ENCODE assay signal across 8 cellular contexts in the genomic region with DNA sequence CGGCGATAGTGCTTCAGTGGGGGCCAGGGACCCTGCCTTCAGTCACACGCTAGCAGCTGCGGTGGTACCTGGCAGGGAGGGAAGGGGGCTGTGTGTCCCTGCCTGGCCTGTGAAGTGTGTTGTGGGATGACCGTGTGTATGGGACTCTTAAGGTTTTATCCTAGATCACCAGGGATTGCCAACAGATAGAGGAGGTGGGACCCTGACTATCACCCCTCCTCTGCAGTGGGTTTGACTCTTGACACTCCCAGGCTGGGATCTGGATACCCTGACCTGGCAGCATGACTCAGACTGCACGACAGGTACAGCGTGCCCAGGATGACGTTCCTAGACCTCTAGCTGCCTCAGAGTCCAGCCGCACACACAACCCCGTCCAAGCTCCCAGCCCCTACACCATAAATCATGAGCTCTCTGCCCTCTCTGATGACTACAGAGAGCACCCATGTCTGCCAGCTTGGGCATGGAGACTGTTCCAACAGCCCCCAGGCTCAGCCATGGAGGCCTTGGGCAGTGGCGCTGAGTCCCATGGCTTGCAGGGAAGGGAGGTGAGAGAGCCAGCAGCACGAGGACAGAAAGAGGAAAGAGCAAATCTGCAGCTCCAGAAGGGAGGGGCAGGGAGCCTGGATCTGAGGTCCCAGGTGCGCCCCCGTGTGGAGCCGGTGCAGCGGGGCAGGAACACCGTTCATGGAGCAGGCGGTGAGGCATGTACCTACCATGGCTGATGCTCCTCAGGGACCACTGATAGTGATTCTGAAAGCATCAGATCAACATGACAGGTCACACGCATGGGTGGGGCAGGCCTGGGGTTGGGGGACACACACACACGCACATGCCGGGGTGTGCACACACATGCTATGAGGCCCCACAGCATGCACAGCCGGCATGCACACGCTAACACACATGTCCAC.
DNase-seq lines count a peak whose midpoint lies in the region; ATAC-seq and TF ChIP-seq lines count a peak whose summit lies in the region.

No MANE protein-coding gene starts in this region.

- H3K36me3 ChIP-seq in A673 (ENCODE audit: insufficient read depth, low read length, poor library complexity, severe bottlenecking) (no peaks in the 10 kb centered on the region), fibroblast of lung (ENCODE audit: control insufficient read depth, insufficient read depth, low read length) (no peaks in the 10 kb centered on the region)

- DNase-seq in A673 (ENCODE audit: low spot score) (peak; percentile 70), NCI-H146 treated with DMSO at 0.1 percent for 48 hours (lab: John Stamatoyannopoulos, UW; ENCODE audit: unreplicated experiment) (peak; percentile 3), WTC11 (ENCODE audit: low spot score) (peak; percentile 95), fibroblast of lung (ENCODE audit: low read depth in 2 of 2) (peak in 1 of 2 donors; percentile 17), posterior vena cava (ENCODE audit: low spot score) (peak; percentile 78), AG08395 (ENCODE audit: low spot score) (no peak)

- POLR2A ChIA-PET in A673 (lab: Charles Lee; ENCODE audit: low non-redundant PET) (no interaction called here), WTC11 (lab: Charles Lee) (interaction anchor here (0.6 kb wide), 1 partner anchor 437 kb away, joined by 3 read pairs; no protein-coding TSS in a partner anchor)

- H3K36me3 Mint-ChIP-seq in WTC11, result no peaks in the 10 kb centered on the region

- peaks cover 6% of the 10 kb centered on the region for H3K27me3 ChIP-seq in A673 (replicated peaks; ENCODE audit: insufficient read depth, low read depth, low read length, poor library complexity)
- H3K27me3 ChIP-seq in fibroblast of lung (ENCODE audit: control insufficient read depth, insufficient read depth, low read length), result no peaks in the 10 kb centered on the region

- no peaks in the 10 kb centered on the region for H3K4me1 ChIP-seq in A673 (ENCODE audit: insufficient read depth, low read length, poor library complexity, severe bottlenecking)
- no peaks in the 10 kb centered on the region for H3K4me1 ChIP-seq in fibroblast of lung (ENCODE audit: control insufficient read depth, extremely low read depth, insufficient read depth, low read length)

- H3K9me3 ChIP-seq in A673 (ENCODE audit: low read depth, low read length, poor library complexity, severe bottlenecking) (no peaks in the 10 kb centered on the region), fibroblast of lung (ENCODE audit: control insufficient read depth, insufficient read depth, low read depth, low read length) (no peaks in the 10 kb centered on the region)

- no peaks in the 10 kb centered on the region for H3K79me2 ChIP-seq in fibroblast of lung (ENCODE audit: control insufficient read depth, insufficient read depth, low read length)

- no peak overlapping the region for H2AFZ ChIP-seq in fibroblast of lung (ENCODE audit: low read length)

- H4K20me1 ChIP-seq in fibroblast of lung (ENCODE audit: control insufficient read depth, extremely low read depth, insufficient read depth, low read length), result no peaks in the 10 kb centered on the region

- no peaks in the 10 kb centered on the region; the same call in 1 of the 2 replicates for H3K27me3 Mint-ChIP-seq in WTC11 (ENCODE audit: low read depth)

- H3K27ac Mint-ChIP-seq in WTC11, result no peak overlapping the region

- H3K27ac ChIP-seq in A673 (ENCODE audit: low read depth, low read length, poor library complexity, severe bottlenecking) (no peak overlapping the region), fibroblast of lung (ENCODE audit: insufficient read depth, low read length) (no peak overlapping the region)

- TF ChIP-seq CTCF in A673 (conservative IDR thresholded peaks at IDR 0.05; ENCODE audit: low read depth, low read length) (peak; percentile 64), GM12872 (IDR thresholded peaks at IDR 0.05; ENCODE audit: insufficient read depth, low read depth, low read length) (peak; percentile 77), WTC11 (IDR thresholded peaks at IDR 0.05) (peak; percentile 71), fibroblast of lung (conservative IDR thresholded peaks at IDR 0.05 in 1 of 2, IDR thresholded peaks at IDR 0.05 in 1 of 2; ENCODE audit: low read depth in 1 of 2, low read length in 2 of 2) (peak; percentile 19 to 41)

- intact Hi-C loops in A673 (cut with micrococcal nuclease; ENCODE audit: unreplicated experiment), result loop anchor here (2.0 kb wide), 1 partner anchor 101 kb away; no protein-coding TSS in a partner anchor
- intact Hi-C loops in posterior vena cava (cut with DNase I), result no loop called here

- CTCF ChIA-PET in A673 (lab: Charles Lee) (interaction anchor here (1.7 kb wide), 1 partner anchor 11 kb away, joined by 4 read pairs; no protein-coding TSS in a partner anchor), WTC11 (lab: Charles Lee) (interaction anchor here (0.6 to 5.2 kb wide), 30 partner anchors 10 to 475 kb away, joined by 3 to 64 read pairs (median 4); a partner anchor contains a TSS)

- no peak overlapping the region for H3K4me2 ChIP-seq in fibroblast of lung (ENCODE audit: extremely low read depth, insufficient read depth, low read length)

- ATAC-seq in WTC11, result peak; percentile 68
- ATAC-seq in GM19467 (IDR thresholded peaks at IDR 0.05; ENCODE audit: unreplicated experiment), result no peak

- peaks cover 22% of the 10 kb centered on the region for H3K4me1 Mint-ChIP-seq in WTC11

- no peaks in the 10 kb centered on the region for H3K9me3 Mint-ChIP-seq in WTC11

- H3K4me3 Mint-ChIP-seq in WTC11, result no peak overlapping the region

- H3K9ac ChIP-seq in fibroblast of lung (ENCODE audit: insufficient read depth, low read length), result no peak overlapping the region

- H3K4me3 ChIP-seq in A673 (ENCODE audit: low read depth, low read length, poor library complexity, severe bottlenecking), result no peak overlapping the region
- H3K4me3 ChIP-seq in fibroblast of lung (replicated peaks in 1 of 4; ENCODE audit: control extremely low read depth in 1 of 4, insufficient read depth in 1 of 4, low read depth in 3 of 4, low read length in 4 of 4), result no peak overlapping the region

- BruUV-seq in A673 (replicated peaks; lab: Mats Ljungman, UMichigan), result no TSS peak

TF ChIP-seq in WTC11, 78 proteins besides CTCF, POLR2A, EP300 and RAD21:
- TF ChIP-seq NR3C1 (CRISPR knock-in tag; conservative IDR thresholded peaks at IDR 0.05; ENCODE audit: low read depth), result 0 out of 2 replicates have a peak, but pooled peaks have one; percentile 38
- TF ChIP-seq SMAD3 (CRISPR knock-in tag; IDR thresholded peaks at IDR 0.05; ENCODE audit: borderline replicate concordance), result 0 out of 2 replicates have a peak, but pooled peaks have one; percentile 51
- 0 out of 2 replicates have a peak, but pooled peaks have one; percentile 21 for TF ChIP-seq ZBTB21 (CRISPR knock-in tag; IDR thresholded peaks at IDR 0.05; ENCODE audit: borderline replicate concordance)
- TF ChIP-seq, protein P1, sequence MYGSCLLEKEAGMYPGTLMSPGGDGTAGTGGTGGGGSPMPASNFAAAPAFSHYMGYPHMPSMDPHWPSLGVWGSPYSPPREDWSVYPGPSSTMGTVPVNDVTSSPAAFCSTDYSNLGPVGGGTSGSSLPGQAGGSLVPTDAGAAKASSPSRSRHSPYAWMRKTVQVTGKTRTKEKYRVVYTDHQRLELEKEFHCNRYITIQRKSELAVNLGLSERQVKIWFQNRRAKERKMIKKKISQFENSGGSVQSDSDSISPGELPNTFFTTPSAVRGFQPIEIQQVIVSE (CRISPR knock-in tag; IDR thresholded peaks at IDR 0.05; ENCODE audit: borderline replicate concordance), result no peak
- TF ChIP-seq, protein P2, sequence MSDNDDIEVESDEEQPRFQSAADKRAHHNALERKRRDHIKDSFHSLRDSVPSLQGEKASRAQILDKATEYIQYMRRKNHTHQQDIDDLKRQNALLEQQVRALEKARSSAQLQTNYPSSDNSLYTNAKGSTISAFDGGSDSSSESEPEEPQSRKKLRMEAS (CRISPR knock-in tag; IDR thresholded peaks at IDR 0.05), result peak; percentile 67; the same call in 1 of the 2 replicates
